13 cellular contexts compared by ENCODE assay signal in the genomic region with DNA sequence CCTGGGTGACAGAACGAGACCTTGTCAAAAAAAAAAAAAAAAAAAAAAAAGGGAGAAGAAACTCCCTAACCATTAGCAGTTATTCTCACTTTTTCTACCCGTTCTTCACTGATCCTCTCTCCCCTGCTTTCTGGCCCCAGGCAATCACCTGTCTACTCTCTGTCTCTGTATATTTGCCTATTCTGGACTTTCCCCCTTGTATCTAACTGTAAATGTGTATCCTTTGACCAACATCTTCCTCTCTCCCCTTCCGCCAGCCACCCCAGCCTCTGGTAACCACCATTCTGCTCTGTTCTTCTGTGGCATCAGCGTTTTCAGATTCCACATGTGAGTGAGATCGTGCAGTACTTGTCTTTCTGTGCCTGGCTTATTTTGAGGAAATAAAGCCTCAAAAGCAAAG.
DNase-seq lines count a peak whose midpoint lies in the region; ATAC-seq and TF ChIP-seq lines count a peak whose summit lies in the region.
"Had no signal": no experiment of that assay in that cellular context is flagged by ENCODE, and none has a peak within 500 bp of the region (broad histone marks: within the 10 kb centered on the region; RNA-seq: fewer than 3 reads in every experiment).

No MANE protein-coding gene starts in this region.

- ATAC-seq in GM18868 (IDR thresholded peaks at IDR 0.05; ENCODE audit: unreplicated experiment) (peak; percentile 96), GM21723 (IDR thresholded peaks at IDR 0.05; ENCODE audit: unreplicated experiment) (peak; percentile 77), HG03139 (IDR thresholded peaks at IDR 0.05; ENCODE audit: unreplicated experiment) (no peak)
- ATAC-seq: stimulated activated naive CD8-positive, alpha-beta T cell treated with anti-CD3 and anti-CD28 coated beads, Interleukin-15, Interleukin-2, amounts not matched to agents 100 U/mL and 50 U/mL, for 24 hours had no signal

- H3K27ac ChIP-seq in HL-60 (replicated peaks): peak overlapping the region; percentile 35; the same call in 1 of the 2 replicates

- TF ChIP-seq CTCF in HL-60 (IDR thresholded peaks at IDR 0.05; ENCODE audit: insufficient read depth, low read length): no peak

- no peak overlapping the region for H3K4me3 ChIP-seq in HL-60 (replicated peaks; ENCODE audit: insufficient read depth, low read length)
- H3K4me3 ChIP-seq: lung had no signal

- DNase-seq in HL-60 (ENCODE audit: low read depth in 1 of 2, low spot score in 1 of 2): peak in 1 of 2 experiments; percentile 49
- peak; percentile 78 for DNase-seq in medulla oblongata (ENCODE audit: extremely low spot score)
- no peak for DNase-seq in SKM-1 (lab: John Stamatoyannopoulos, UW; ENCODE audit: unreplicated experiment)
- DNase-seq in UCSD-AML1 (lab: John Stamatoyannopoulos, UW; ENCODE audit: unreplicated experiment): no peak
- DNase-seq in cerebellar cortex (ENCODE audit: low spot score): no peak
- DNase-seq: activated T-cell treated with anti-CD3 and anti-CD28 coated beads, Interleukin-2, amount 50 U/mL, for 1 hour; effector CD4-positive, alpha-beta T cell; stimulated activated CD4-positive, alpha-beta T cell treated with anti-CD3 and anti-CD28 coated beads, Interleukin-4, amount 100 ng/mL, for 1 hour; stimulated activated naive CD8-positive, alpha-beta T cell treated with anti-CD3 and anti-CD28 coated beads, Interleukin-15, Interleukin-2, amounts not matched to agents 100 U/mL and 50 U/mL, for 24 hours had no signal

- H3K27me3 ChIP-seq in HL-60 (ENCODE audit: insufficient read depth, poor library complexity, severe bottlenecking): no peaks in the 10 kb centered on the region
